Comparison of ENCODE assay signal across 6 cellular contexts in genomic region chr2:33333433-33333832, GRCh38.
"Had no signal": no experiment of that assay in that cellular context is flagged by ENCODE, and none has a peak within 500 bp of the region (broad histone marks: within the 10 kb centered on the region; RNA-seq: fewer than 3 reads in every experiment).

No MANE protein-coding gene starts in this region.

- H2AFZ ChIP-seq: GM23338 had no signal

- H3K9me3 ChIP-seq: HAP-1 had no signal

- ATAC-seq: GM23338, HCT116 had no signal

- H3K4me1 ChIP-seq: HAP-1 had no signal

- H3K36me3 ChIP-seq: HAP-1 had no signal

- DNase-seq: H7, HFFc6, KG1 had no signal

- H3K4me3 ChIP-seq: GM23338, HAP-1 had no signal

- H3K4me2 ChIP-seq: GM23338 had no signal
